In genomic region chr11:76637491-76638266, GRCh38 we compare ENCODE assay signal across 8 cellular contexts. TPM values are rescaled to one million over a fixed set of nuclear protein-coding genes. Genes with fewer than 3 reads are reported as not detected.
DNase-seq lines count a peak whose midpoint lies in the region; ATAC-seq, FAIRE-seq and TF ChIP-seq lines count a peak whose summit lies in the region.

No MANE protein-coding gene starts in this region.

- WGBS in SK-N-SH (ENCODE audit: low lambda C conversion rate), result 67% methylated on average over 11 of the region's 14 CpGs

- H3K9me3 ChIP-seq in SK-N-SH (no peaks in the 10 kb centered on the region), Caco-2 (no peaks in the 10 kb centered on the region)

- H3K27ac Mint-ChIP-seq in Caco-2 (ENCODE audit: unreplicated experiment), result no peak overlapping the region

- H4K20me1 ChIP-seq in SK-N-SH (ENCODE audit: insufficient read depth), result no peaks in the 10 kb centered on the region

- no peaks in the 10 kb centered on the region for H3K36me3 ChIP-seq in SK-N-SH (replicated peaks in 1 of 2; ENCODE audit: control insufficient read depth in 1 of 2, insufficient read depth in 2 of 2, low read length in 1 of 2)
- H3K36me3 ChIP-seq in Caco-2 (ENCODE audit: control insufficient read depth, insufficient read depth, low read length), result no peaks in the 10 kb centered on the region

- H3K27me3 Mint-ChIP-seq in Caco-2 (ENCODE audit: insufficient read depth, unreplicated experiment), result peaks cover 14% of the 10 kb centered on the region

- no peaks in the 10 kb centered on the region for H3K9me3 Mint-ChIP-seq in Caco-2 (ENCODE audit: unreplicated experiment)

- H3K4me3 Mint-ChIP-seq in Caco-2 (ENCODE audit: unreplicated experiment), result no peak overlapping the region

- no peak for DNase-seq in GM19239 (ENCODE audit: insufficient read length, low spot score)
- no peak for DNase-seq in sciatic nerve (ENCODE audit: low spot score)
- no peak for DNase-seq in SK-N-SH
- no peak for DNase-seq in activated naive CD4-positive, alpha-beta T cell treated with anti-CD3 and anti-CD28 coated beads, Interleukin-2, amount 50 U/mL, for 16 hours
- DNase-seq in 8988T, result no peak
- no peak for DNase-seq in Caco-2

- TF ChIP-seq CTCF in SK-N-SH (IDR thresholded peaks at IDR 0.05) (no peak), Caco-2 (IDR thresholded peaks at IDR 0.05; ENCODE audit: insufficient read depth in 1 of 2, low read depth in 1 of 2, low read length in 1 of 2, severe bottlenecking in 1 of 2, unreplicated experiment in 1 of 2) (no peak)

- no peak for TF ChIP-seq RAD21 in SK-N-SH (IDR thresholded peaks at IDR 0.05; ENCODE audit: low read length)

- H3K27ac ChIP-seq in SK-N-SH (ENCODE audit: low read depth in 2 of 2, low read length in 1 of 2), result no peak overlapping the region

- H3K9me2 ChIP-seq in SK-N-SH, result no peaks in the 10 kb centered on the region

- ATAC-seq in HG02870 (IDR thresholded peaks at IDR 0.05; ENCODE audit: unreplicated experiment) (peak; percentile 83), sciatic nerve (peak; percentile 64)

- POLR2A ChIA-PET in SK-N-SH (lab: Yijun Ruan, JAX) (no interaction called here), Caco-2 (lab: Charles Lee) (no interaction called here)

- CTCF ChIA-PET in SK-N-SH (lab: Yijun Ruan, JAX) (interaction anchor here (0.7 to 1.4 kb wide), 3 partner anchors 8 to 43 kb away, joined by 3 read pairs; partner anchors contain the start of gene LRRC32), Caco-2 (lab: Charles Lee) (interaction anchor here (0.6 kb wide), 1 partner anchor 56 kb away, joined by 3 read pairs; no protein-coding TSS in a partner anchor)

- intact Hi-C loops in sciatic nerve (cut with DNase I), result no loop called here
- intact Hi-C loops in Caco-2 (cut with micrococcal nuclease; ENCODE audit: unreplicated experiment), result no loop called here

- no peaks in the 10 kb centered on the region for H3K4me1 Mint-ChIP-seq in Caco-2 (ENCODE audit: low read depth, unreplicated experiment)

- no peak overlapping the region for H2AFZ ChIP-seq in SK-N-SH (ENCODE audit: low read depth)

- no peaks in the 10 kb centered on the region for H3K36me3 Mint-ChIP-seq in Caco-2 (ENCODE audit: insufficient read depth, unreplicated experiment)

- H3K79me2 ChIP-seq in SK-N-SH (ENCODE audit: insufficient read depth), result no peaks in the 10 kb centered on the region

- BruUV-seq in Caco-2 (replicated peaks; lab: Mats Ljungman, UMichigan), result no TSS peak

- 0 out of 2 replicates have a peak, but pooled peaks have one; percentile 17 for TF ChIP-seq POLR2A in Raji (IDR thresholded peaks at IDR 0.05; ENCODE audit: insufficient read depth, low read depth, low read length)

- H3K4me1 ChIP-seq in SK-N-SH (ENCODE audit: control insufficient read depth in 1 of 2, insufficient read depth in 2 of 2, low read depth in 1 of 2, low read length in 1 of 2) (no peaks in the 10 kb centered on the region; a peak in 1 of 4 replicates), Caco-2 (no peaks in the 10 kb centered on the region)

- H3K27me3 ChIP-seq in SK-N-SH (ENCODE audit: insufficient read depth), result no peaks in the 10 kb centered on the region; the same call in 1 of the 2 replicates
- H3K27me3 ChIP-seq in Caco-2 (replicated peaks; ENCODE audit: control insufficient read depth, insufficient read depth, low read length), result peaks cover 3% of the 10 kb centered on the region

- peak; percentile 21 for FAIRE-seq in GM19239 (lab: Jason Lieb, UNC)

- no peak for TF ChIP-seq EP300 in SK-N-SH (IDR thresholded peaks at IDR 0.05; ENCODE audit: borderline replicate concordance in 1 of 2, low read depth in 1 of 2, low read length in 1 of 2)

- no peaks in the 10 kb centered on the region for H3F3A ChIP-seq in SK-N-SH (replicated peaks; ENCODE audit: insufficient read depth)

- H3K4me2 ChIP-seq in SK-N-SH, result no peak overlapping the region

- H3K4me3 ChIP-seq in SK-N-SH (ENCODE audit: low read depth in 2 of 2, low read length in 1 of 2) (no peak overlapping the region), Caco-2 (ENCODE audit: low read depth, low read length) (no peak overlapping the region)

- no peak overlapping the region for H3K9ac ChIP-seq in SK-N-SH

TF ChIP-seq in SK-N-SH, 30 proteins besides CTCF, POLR2A, EP300 and RAD21 (continues in another document):
- TF ChIP-seq TEAD4 (IDR thresholded peaks at IDR 0.05; ENCODE audit: borderline replicate concordance, insufficient read depth), result no peak
- no peak for TF ChIP-seq TAF1 (IDR thresholded peaks at IDR 0.05; ENCODE audit: borderline replicate concordance, low read depth, low read length)
- no peak for TF ChIP-seq FOSL2 (IDR thresholded peaks at IDR 0.05; ENCODE audit: borderline replicate concordance, low read depth)
- TF ChIP-seq ELF1 (IDR thresholded peaks at IDR 0.05), result no peak
- TF ChIP-seq PBX3 (IDR thresholded peaks at IDR 0.05), result no peak
- TF ChIP-seq GABPA (IDR thresholded peaks at IDR 0.05; ENCODE audit: low read depth), result no peak
- TF ChIP-seq YY1 (IDR thresholded peaks at IDR 0.05; ENCODE audit: low read depth), result no peak
- no peak for TF ChIP-seq ZBTB33 (IDR thresholded peaks at IDR 0.05; ENCODE audit: borderline replicate concordance, low read depth)
- no peak for TF ChIP-seq RCOR1 (IDR thresholded peaks at IDR 0.05; ENCODE audit: low read length)
- TF ChIP-seq RFX5 (IDR thresholded peaks at IDR 0.05; ENCODE audit: low read length), result no peak
- no peak for TF ChIP-seq EZH2phosphoT487 (IDR thresholded peaks at IDR 0.05; ENCODE audit: borderline replicate concordance, low read depth)
- TF ChIP-seq NFIC (IDR thresholded peaks at IDR 0.05; ENCODE audit: borderline replicate concordance), result no peak
- no peak for TF ChIP-seq REST (IDR thresholded peaks at IDR 0.05; ENCODE audit: low read depth, low read length)
- no peak for TF ChIP-seq USF2 (IDR thresholded peaks at IDR 0.05; ENCODE audit: borderline replicate concordance, low read depth, low read length)
- TF ChIP-seq JUND (IDR thresholded peaks at IDR 0.05), result no peak
- TF ChIP-seq GATA2 (CRISPR knock-in tag; IDR thresholded peaks at IDR 0.05), result no peak

RNA-seq across cellular contexts. Expression of gene LRRC32, which starts 32.9 kb away (rescaled TPM):
- total RNA-seq in sciatic nerve (192 TPM), Caco-2 (2022) (0.27 and 0.84 TPM in 2 replicates)
- polyA plus RNA-seq in SK-N-SH (2012; rRNA removed), result 0.19 and 0.43 TPM in 2 replicates
- 0.28 and 0.30 TPM in 2 replicates for polyA plus RNA-seq in SK-N-SH (2012; cell fraction: cytosol; rRNA removed)
- polyA plus RNA-seq in SK-N-SH (2012; cell fraction: nucleus; rRNA removed), result 0.42 and 0.57 TPM in 2 replicates

Comparison
In these comparisons a context has a peak if more than half of its experiments do, and no peak if none do; other contexts are left out.
1. RNA of gene LRRC32, which starts 32.9 kb away (total RNA-seq): 192 TPM in sciatic nerve (single experiment); 0.27 to 0.84 TPM in Caco-2; every median in the first group is over 100 times any median in the second.